In genomic region chr7:149633976-149634945, GRCh38 we compare ENCODE assay signal across 19 cellular contexts.
DNase-seq lines count a peak whose midpoint lies in the region; ATAC-seq, FAIRE-seq and TF ChIP-seq lines count a peak whose summit lies in the region.
"Had no signal": no experiment of that assay in that cellular context is flagged by ENCODE, and none has a peak within 500 bp of the region (broad histone marks: within the 10 kb centered on the region; RNA-seq: fewer than 3 reads in every experiment).

No MANE protein-coding gene starts in this region.

- no peaks in the 10 kb centered on the region for H3K36me3 Mint-ChIP-seq in neural progenitor cell
- H3K36me3 Mint-ChIP-seq in CD8-positive, alpha-beta T cell = no peaks in the 10 kb centered on the region
- H3K36me3 Mint-ChIP-seq: CD4-positive, CD25-positive, alpha-beta regulatory T cell had no signal

- no peak overlapping the region for H3K4me2 ChIP-seq in neural progenitor cell
- H3K4me2 ChIP-seq: BLaER1 treated with 17β-estradiol and CSF1 and Interleukin-3, amounts not matched to agents 10 nM and 100 nM had no signal

- TF ChIP-seq CTCF in neural progenitor cell (IDR thresholded peaks at IDR 0.05) (no peak), prostate gland (IDR thresholded peaks at IDR 0.05) (no peak), tibial artery (IDR thresholded peaks at IDR 0.05) (no peak)
- no peak for TF ChIP-seq CTCF in CD8-positive, alpha-beta T cell (IDR thresholded peaks at IDR 0.05)

- peaks cover 2% of the 10 kb centered on the region for H3K27me3 Mint-ChIP-seq in neural progenitor cell (ENCODE audit: insufficient read depth, low read depth)
- peaks cover 15% of the 10 kb centered on the region for H3K27me3 Mint-ChIP-seq in CD8-positive, alpha-beta T cell (ENCODE audit: low read depth)

- H3K4me3 ChIP-seq in neural progenitor cell (no peak overlapping the region), prostate gland (no peak overlapping the region), tibial artery (no peak overlapping the region)
- H3K4me3 ChIP-seq in CD8-positive, alpha-beta T cell (ENCODE audit: low read depth, low read length) = no peak overlapping the region
- H3K4me3 ChIP-seq: BLaER1 treated with 17β-estradiol and CSF1 and Interleukin-3, amounts not matched to agents 10 nM and 100 nM; GM12878; GM23248; HAP-1 had no signal

- H3K27ac Mint-ChIP-seq in neural progenitor cell = peak overlapping the region; percentile 8
- H3K27ac Mint-ChIP-seq in CD8-positive, alpha-beta T cell = no peak overlapping the region
- H3K27ac Mint-ChIP-seq: CD4-positive, CD25-positive, alpha-beta regulatory T cell; HFFc6 had no signal

- no peaks in the 10 kb centered on the region for H4K20me1 ChIP-seq in neural progenitor cell (ENCODE audit: low read depth)
- H4K20me1 ChIP-seq: BLaER1 treated with 17β-estradiol and CSF1 and Interleukin-3, amounts not matched to agents 10 nM and 100 nM had no signal

- ATAC-seq in CD8-positive, alpha-beta T cell = no peak
- ATAC-seq: GM12878 had no signal

- DNase-seq in activated CD8-positive, alpha-beta memory T cell treated with anti-CD3 and anti-CD28 coated beads, Interleukin-2, amount 50 U/mL, for 48 hours = peak; percentile 28
- DNase-seq in activated CD8-positive, alpha-beta memory T cell treated with anti-CD3 and anti-CD28 coated beads, Interleukin-2, amount 50 U/mL, for 4 hours = no peak
- DNase-seq in left kidney (ENCODE audit: low read depth, low spot score) = peak; percentile 6
- DNase-seq in neural progenitor cell (ENCODE audit: low spot score) = no peak
- DNase-seq in CD8-positive, alpha-beta T cell = no peak
- no peak for DNase-seq in H54 (ENCODE audit: insufficient read length, low spot score)
- DNase-seq in prostate gland (ENCODE audit: low spot score) = no peak
- DNase-seq in tibial artery = no peak
- DNase-seq: 8988T; ACHN; Calu3; CD4-positive, CD25-positive, alpha-beta regulatory T cell; DMS 273 treated with DMSO at 0.1 percent for 48 hours; DMS79; GM23248; HFFc6 had no signal

- H3K4me3 Mint-ChIP-seq in neural progenitor cell = no peak overlapping the region
- no peak overlapping the region for H3K4me3 Mint-ChIP-seq in CD8-positive, alpha-beta T cell
- H3K4me3 Mint-ChIP-seq: CD4-positive, CD25-positive, alpha-beta regulatory T cell; HFFc6 had no signal

- H3K9ac ChIP-seq in neural progenitor cell = no peak overlapping the region
- H3K9ac ChIP-seq: BLaER1 treated with 17β-estradiol and CSF1 and Interleukin-3, amounts not matched to agents 10 nM and 100 nM; GM23248 had no signal

- CTCF ChIA-PET in CD8-positive, alpha-beta T cell (lab: Charles Lee) = interaction anchor here (1.5 kb wide), 1 partner anchor 10 kb away, joined by 4 read pairs; no protein-coding TSS in a partner anchor

- H3K9me3 ChIP-seq in neural progenitor cell (ENCODE audit: low read depth) (no peaks in the 10 kb centered on the region), prostate gland (no peaks in the 10 kb centered on the region), tibial artery (no peaks in the 10 kb centered on the region)
- no peaks in the 10 kb centered on the region for H3K9me3 ChIP-seq in CD8-positive, alpha-beta T cell (ENCODE audit: low read length)
- H3K9me3 ChIP-seq: BLaER1 treated with 17β-estradiol and CSF1 and Interleukin-3, amounts not matched to agents 10 nM and 100 nM; HAP-1 had no signal

- peaks cover 57% of the 10 kb centered on the region for H3K27me3 ChIP-seq in neural progenitor cell
- peaks cover 3% of the 10 kb centered on the region for H3K27me3 ChIP-seq in CD8-positive, alpha-beta T cell (ENCODE audit: insufficient read depth, low read length)
- no peaks in the 10 kb centered on the region for H3K27me3 ChIP-seq in prostate gland (replicated peaks; ENCODE audit: insufficient read depth)
- peaks cover 0 to 31% of the 10 kb centered on the region in 2 donors for H3K27me3 ChIP-seq in tibial artery
- H3K27me3 ChIP-seq: BLaER1 treated with 17β-estradiol and CSF1 and Interleukin-3, amounts not matched to agents 10 nM and 100 nM had no signal

- FAIRE-seq in H54 (lab: Jason Lieb, UNC) = no peak
- FAIRE-seq: GM12878 had no signal

- TF ChIP-seq POLR2A in H54 (IDR thresholded peaks at IDR 0.05; ENCODE audit: low read depth, low read length) = no peak
- no peak for TF ChIP-seq POLR2A in prostate gland (IDR thresholded peaks at IDR 0.05)

- H3K79me2 ChIP-seq in neural progenitor cell (ENCODE audit: low read depth) = no peaks in the 10 kb centered on the region

- no peaks in the 10 kb centered on the region for H3K4me1 Mint-ChIP-seq in neural progenitor cell
- H3K4me1 Mint-ChIP-seq in CD8-positive, alpha-beta T cell (ENCODE audit: low read depth) = no peaks in the 10 kb centered on the region
- H3K4me1 Mint-ChIP-seq: CD4-positive, CD25-positive, alpha-beta regulatory T cell had no signal

- POLR2A ChIA-PET in CD8-positive, alpha-beta T cell (lab: Charles Lee) = no interaction called here

- no peaks in the 10 kb centered on the region for H3K36me3 ChIP-seq in neural progenitor cell
- no peaks in the 10 kb centered on the region for H3K36me3 ChIP-seq in CD8-positive, alpha-beta T cell (ENCODE audit: insufficient read depth, low read length)
- no peaks in the 10 kb centered on the region for H3K36me3 ChIP-seq in prostate gland
- H3K36me3 ChIP-seq in tibial artery = no peaks in the 10 kb centered on the region
- H3K36me3 ChIP-seq: BLaER1 treated with 17β-estradiol and CSF1 and Interleukin-3, amounts not matched to agents 10 nM and 100 nM; HAP-1 had no signal

- intact Hi-C loops in CD8-positive, alpha-beta T cell (cut with DNase I, micrococcal nuclease) = no loop called here
- intact Hi-C loops in prostate gland (cut with DNase I) = no loop called here
- intact Hi-C loops in tibial artery (cut with DNase I; ENCODE audit: low total_unique reads) = no loop called here

- H3K27ac ChIP-seq in neural progenitor cell (no peak overlapping the region), prostate gland (no peak overlapping the region), tibial artery (no peak overlapping the region)
- no peak overlapping the region for H3K27ac ChIP-seq in CD8-positive, alpha-beta T cell (ENCODE audit: low read depth, low read length)
- H3K27ac ChIP-seq: BLaER1 treated with 17β-estradiol and CSF1 and Interleukin-3, amounts not matched to agents 10 nM and 100 nM; GM23248 had no signal

- no peaks in the 10 kb centered on the region for H3K9me3 Mint-ChIP-seq in neural progenitor cell
- H3K9me3 Mint-ChIP-seq in CD8-positive, alpha-beta T cell = no peaks in the 10 kb centered on the region
- H3K9me3 Mint-ChIP-seq: CD4-positive, CD25-positive, alpha-beta regulatory T cell; HFFc6 had no signal

- no peak overlapping the region for H2AFZ ChIP-seq in neural progenitor cell (replicated peaks)
- H2AFZ ChIP-seq: GM23248 had no signal

- 85% methylated on average over 13 of the region's 13 CpGs for WGBS in prostate gland

- H3F3A ChIP-seq in neural progenitor cell (ENCODE audit: low read depth) = no peaks in the 10 kb centered on the region

- H3K4me1 ChIP-seq in neural progenitor cell (no peaks in the 10 kb centered on the region), prostate gland (replicated peaks) (no peaks in the 10 kb centered on the region), tibial artery (no peaks in the 10 kb centered on the region)
- H3K4me1 ChIP-seq in CD8-positive, alpha-beta T cell (ENCODE audit: insufficient read depth, low read length) = no peaks in the 10 kb centered on the region
- H3K4me1 ChIP-seq: BLaER1 treated with 17β-estradiol and CSF1 and Interleukin-3, amounts not matched to agents 10 nM and 100 nM; HAP-1 had no signal

Comparison
In these comparisons a context has a peak if more than half of its experiments do, and no peak if none do; other contexts are left out.
1. DNase-seq: peak in activated CD8-positive, alpha-beta memory T cell treated with anti-CD3 and anti-CD28 coated beads, Interleukin-2, amount 50 U/mL, for 48 hours (single experiment) and left kidney (single experiment); none in activated CD8-positive, alpha-beta memory T cell treated with anti-CD3 and anti-CD28 coated beads, Interleukin-2, amount 50 U/mL, for 4 hours (single experiment), neural progenitor cell (single experiment), CD8-positive, alpha-beta T cell (0 of 7), H54 (single experiment), prostate gland (single experiment) and tibial artery (0 of 2).